1 cellular context compared by ENCODE assay signal in genomic region chr7:149147072-149147729, GRCh38.
TF ChIP-seq lines count a peak whose summit lies in the region.

Gene ZNF398 (plus strand): TSS chr7:149147453. CDS start chr7:149147743, 290 bp downstream.

TF ChIP-seq in HepG2, 621 proteins besides CTCF, POLR2A, EP300 and RAD21 (continued from another document and continues in another):
- no peak for TF ChIP-seq ZNF407 (CRISPR knock-in tag; IDR thresholded peaks at IDR 0.05; ENCODE audit: not compliant biosample characterization)
- 0 out of 2 replicates have a peak, but pooled peaks have one; percentile 11 for TF ChIP-seq MNT (IDR thresholded peaks at IDR 0.05)
- peak; percentile 39; the same call in 1 of the 2 replicates for TF ChIP-seq ZSCAN21 (CRISPR knock-in tag; IDR thresholded peaks at IDR 0.05; ENCODE audit: borderline replicate concordance)
- TF ChIP-seq ZBTB37 (CRISPR knock-in tag; IDR thresholded peaks at IDR 0.05) = no peak
- TF ChIP-seq SIX1 (CRISPR knock-in tag; IDR thresholded peaks at IDR 0.05; ENCODE audit: borderline replicate concordance) = no peak
- no peak for TF ChIP-seq ZMYM2 (CRISPR knock-in tag; IDR thresholded peaks at IDR 0.05)
- TF ChIP-seq, protein P1, sequence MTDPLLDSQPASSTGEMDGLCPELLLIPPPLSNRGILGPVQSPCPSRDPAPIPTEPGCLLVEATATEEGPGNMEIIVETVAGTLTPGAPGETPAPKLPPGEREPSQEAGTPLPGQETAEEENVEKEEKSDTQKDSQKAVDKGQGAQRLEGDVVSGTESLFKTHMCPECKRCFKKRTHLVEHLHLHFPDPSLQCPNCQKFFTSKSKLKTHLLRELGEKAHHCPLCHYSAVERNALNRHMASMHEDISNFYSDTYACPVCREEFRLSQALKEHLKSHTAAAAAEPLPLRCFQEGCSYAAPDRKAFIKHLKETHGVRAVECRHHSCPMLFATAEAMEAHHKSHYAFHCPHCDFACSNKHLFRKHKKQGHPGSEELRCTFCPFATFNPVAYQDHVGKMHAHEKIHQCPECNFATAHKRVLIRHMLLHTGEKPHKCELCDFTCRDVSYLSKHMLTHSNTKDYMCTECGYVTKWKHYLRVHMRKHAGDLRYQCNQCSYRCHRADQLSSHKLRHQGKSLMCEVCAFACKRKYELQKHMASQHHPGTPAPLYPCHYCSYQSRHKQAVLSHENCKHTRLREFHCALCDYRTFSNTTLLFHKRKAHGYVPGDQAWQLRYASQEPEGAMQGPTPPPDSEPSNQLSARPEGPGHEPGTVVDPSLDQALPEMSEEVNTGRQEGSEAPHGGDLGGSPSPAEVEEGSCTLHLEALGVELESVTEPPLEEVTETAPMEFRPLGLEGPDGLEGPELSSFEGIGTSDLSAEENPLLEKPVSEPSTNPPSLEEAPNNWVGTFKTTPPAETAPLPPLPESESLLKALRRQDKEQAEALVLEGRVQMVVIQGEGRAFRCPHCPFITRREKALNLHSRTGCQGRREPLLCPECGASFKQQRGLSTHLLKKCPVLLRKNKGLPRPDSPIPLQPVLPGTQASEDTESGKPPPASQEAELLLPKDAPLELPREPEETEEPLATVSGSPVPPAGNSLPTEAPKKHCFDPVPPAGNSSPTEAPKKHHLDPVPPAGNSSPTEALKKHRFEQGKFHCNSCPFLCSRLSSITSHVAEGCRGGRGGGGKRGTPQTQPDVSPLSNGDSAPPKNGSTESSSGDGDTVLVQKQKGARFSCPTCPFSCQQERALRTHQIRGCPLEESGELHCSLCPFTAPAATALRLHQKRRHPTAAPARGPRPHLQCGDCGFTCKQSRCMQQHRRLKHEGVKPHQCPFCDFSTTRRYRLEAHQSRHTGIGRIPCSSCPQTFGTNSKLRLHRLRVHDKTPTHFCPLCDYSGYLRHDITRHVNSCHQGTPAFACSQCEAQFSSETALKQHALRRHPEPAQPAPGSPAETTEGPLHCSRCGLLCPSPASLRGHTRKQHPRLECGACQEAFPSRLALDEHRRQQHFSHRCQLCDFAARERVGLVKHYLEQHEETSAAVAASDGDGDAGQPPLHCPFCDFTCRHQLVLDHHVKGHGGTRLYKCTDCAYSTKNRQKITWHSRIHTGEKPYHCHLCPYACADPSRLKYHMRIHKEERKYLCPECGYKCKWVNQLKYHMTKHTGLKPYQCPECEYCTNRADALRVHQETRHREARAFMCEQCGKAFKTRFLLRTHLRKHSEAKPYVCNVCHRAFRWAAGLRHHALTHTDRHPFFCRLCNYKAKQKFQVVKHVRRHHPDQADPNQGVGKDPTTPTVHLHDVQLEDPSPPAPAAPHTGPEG (CRISPR knock-in tag; IDR thresholded peaks at IDR 0.05) = peak; percentile 68; the same call in 1 of the 2 replicates
- no peak for TF ChIP-seq SATB2 (CRISPR knock-in tag; IDR thresholded peaks at IDR 0.05)
- TF ChIP-seq, protein P2, sequence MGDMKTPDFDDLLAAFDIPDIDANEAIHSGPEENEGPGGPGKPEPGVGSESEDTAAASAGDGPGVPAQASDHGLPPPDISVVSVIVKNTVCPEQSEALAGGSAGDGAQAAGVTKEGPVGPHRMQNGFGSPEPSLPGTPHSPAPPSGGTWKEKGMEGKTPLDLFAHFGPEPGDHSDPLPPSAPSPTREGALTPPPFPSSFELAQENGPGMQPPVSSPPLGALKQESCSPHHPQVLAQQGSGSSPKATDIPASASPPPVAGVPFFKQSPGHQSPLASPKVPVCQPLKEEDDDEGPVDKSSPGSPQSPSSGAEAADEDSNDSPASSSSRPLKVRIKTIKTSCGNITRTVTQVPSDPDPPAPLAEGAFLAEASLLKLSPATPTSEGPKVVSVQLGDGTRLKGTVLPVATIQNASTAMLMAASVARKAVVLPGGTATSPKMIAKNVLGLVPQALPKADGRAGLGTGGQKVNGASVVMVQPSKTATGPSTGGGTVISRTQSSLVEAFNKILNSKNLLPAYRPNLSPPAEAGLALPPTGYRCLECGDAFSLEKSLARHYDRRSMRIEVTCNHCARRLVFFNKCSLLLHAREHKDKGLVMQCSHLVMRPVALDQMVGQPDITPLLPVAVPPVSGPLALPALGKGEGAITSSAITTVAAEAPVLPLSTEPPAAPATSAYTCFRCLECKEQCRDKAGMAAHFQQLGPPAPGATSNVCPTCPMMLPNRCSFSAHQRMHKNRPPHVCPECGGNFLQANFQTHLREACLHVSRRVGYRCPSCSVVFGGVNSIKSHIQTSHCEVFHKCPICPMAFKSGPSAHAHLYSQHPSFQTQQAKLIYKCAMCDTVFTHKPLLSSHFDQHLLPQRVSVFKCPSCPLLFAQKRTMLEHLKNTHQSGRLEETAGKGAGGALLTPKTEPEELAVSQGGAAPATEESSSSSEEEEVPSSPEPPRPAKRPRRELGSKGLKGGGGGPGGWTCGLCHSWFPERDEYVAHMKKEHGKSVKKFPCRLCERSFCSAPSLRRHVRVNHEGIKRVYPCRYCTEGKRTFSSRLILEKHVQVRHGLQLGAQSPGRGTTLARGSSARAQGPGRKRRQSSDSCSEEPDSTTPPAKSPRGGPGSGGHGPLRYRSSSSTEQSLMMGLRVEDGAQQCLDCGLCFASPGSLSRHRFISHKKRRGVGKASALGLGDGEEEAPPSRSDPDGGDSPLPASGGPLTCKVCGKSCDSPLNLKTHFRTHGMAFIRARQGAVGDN (CRISPR knock-in tag; IDR thresholded peaks at IDR 0.05) = peak; percentile 31
- peak; percentile 67 for TF ChIP-seq YY1 (IDR thresholded peaks at IDR 0.05; ENCODE audit: insufficient read depth, insufficient replicate concordance, low read depth, low read length)
- TF ChIP-seq ZNF761 (CRISPR knock-in tag; conservative IDR thresholded peaks at IDR 0.05) = peak; percentile 35; the same call in 1 of the 2 replicates
- peak; percentile 3; the same call in 1 of the 2 replicates for TF ChIP-seq ZBTB33 (CRISPR knock-in tag; IDR thresholded peaks at IDR 0.05)
- TF ChIP-seq ZNF644 (CRISPR knock-in tag; IDR thresholded peaks at IDR 0.05; ENCODE audit: low read depth) = no peak
- TF ChIP-seq SPEN (CRISPR knock-in tag; IDR thresholded peaks at IDR 0.05; ENCODE audit: low read depth) = peak; percentile 71
- TF ChIP-seq ZNF44 (CRISPR knock-in tag; IDR thresholded peaks at IDR 0.05) = peak; percentile 57; the same call in 1 of the 2 replicates
- peak; percentile 47 for TF ChIP-seq POLR2AphosphoS5 (IDR thresholded peaks at IDR 0.05; ENCODE audit: low read depth, low read length)
- TF ChIP-seq ZSCAN30 (CRISPR knock-in tag; IDR thresholded peaks at IDR 0.05) = no peak
- TF ChIP-seq BCLAF1 (IDR thresholded peaks at IDR 0.05) = no peak
- TF ChIP-seq ZNF251 (CRISPR knock-in tag; IDR thresholded peaks at IDR 0.05) = no peak
